In genomic region chr9:22054076-22054475, GRCh38 we compare ENCODE assay signal across 18 cellular contexts. TPM values are rescaled to one million over a fixed set of nuclear protein-coding genes. Genes with fewer than 3 reads are reported as not detected.
A peak's percentile ranks its signal among the peaks of the same experiment; 100 is the strongest.
DNase-seq lines count a peak whose midpoint lies in the region; ATAC-seq and TF ChIP-seq lines count a peak whose summit lies in the region.
"Had no signal": no experiment of that assay in that cellular context is flagged by ENCODE, and none has a peak within 500 bp of the region (broad histone marks: within the 10 kb centered on the region; RNA-seq: fewer than 3 reads in every experiment).

No MANE protein-coding gene starts in this region.

- in situ Hi-C loops in brain microvascular endothelial cell (cut with HindIII; ENCODE audit: low pct_ligation_motif_present, low sequenced_read_pairs) = no loop called here

- CTCF ChIA-PET in Calu3 (lab: Charles Lee) = interaction anchor here (1.1 kb wide), 1 partner anchor 190 kb away, joined by 7 read pairs; no protein-coding TSS in a partner anchor

- peaks cover 31% of the 10 kb centered on the region for H3K36me3 Mint-ChIP-seq in activated naive CD8-positive, alpha-beta T cell treated with anti-CD3 and anti-CD28 coated beads, Interleukin-2, amount 10 ng/mL, durations not matched to agents 7 days and 5 days
- no peaks in the 10 kb centered on the region for H3K36me3 Mint-ChIP-seq in activated naive CD8-positive, alpha-beta T cell treated with anti-CD3 and anti-CD28 coated beads for 36 hours
- H3K36me3 Mint-ChIP-seq in Calu3 (ENCODE audit: insufficient read depth, unreplicated experiment) = no peaks in the 10 kb centered on the region
- H3K36me3 Mint-ChIP-seq: CD4-positive, CD25-positive, alpha-beta regulatory T cell had no signal

- H3K27me3 ChIP-seq in RWPE2 (ENCODE audit: insufficient read depth, poor library complexity, severe bottlenecking) (no peaks in the 10 kb centered on the region), brain microvascular endothelial cell (replicated peaks) (no peaks in the 10 kb centered on the region)
- H3K27me3 ChIP-seq: BLaER1 treated with 17β-estradiol and CSF1 and Interleukin-3, amounts not matched to agents 10 nM and 100 nM had no signal

- intact Hi-C loops in Calu3 (cut with micrococcal nuclease; ENCODE audit: unreplicated experiment) = loop anchor here (5.0 kb wide), 2 partner anchors 33 to 68 kb away; no protein-coding TSS in a partner anchor

- peak overlapping the region; percentile 90 for H3K27ac Mint-ChIP-seq in activated naive CD8-positive, alpha-beta T cell treated with anti-CD3 and anti-CD28 coated beads, Interleukin-2, amount 10 ng/mL, durations not matched to agents 7 days and 5 days
- no peak overlapping the region for H3K27ac Mint-ChIP-seq in activated naive CD8-positive, alpha-beta T cell treated with anti-CD3 and anti-CD28 coated beads for 36 hours
- no peak overlapping the region for H3K27ac Mint-ChIP-seq in Calu3 (ENCODE audit: unreplicated experiment)
- H3K27ac Mint-ChIP-seq: CD4-positive, CD25-positive, alpha-beta regulatory T cell; HFFc6 had no signal

- peaks cover 56% of the 10 kb centered on the region for H3K4me1 Mint-ChIP-seq in activated naive CD8-positive, alpha-beta T cell treated with anti-CD3 and anti-CD28 coated beads, Interleukin-2, amount 10 ng/mL, durations not matched to agents 7 days and 5 days
- peaks cover 36% of the 10 kb centered on the region for H3K4me1 Mint-ChIP-seq in activated naive CD8-positive, alpha-beta T cell treated with anti-CD3 and anti-CD28 coated beads for 36 hours
- H3K4me1 Mint-ChIP-seq in Calu3 (ENCODE audit: low read depth, unreplicated experiment) = peaks cover 22% of the 10 kb centered on the region

- TF ChIP-seq CTCF in RWPE2 (IDR thresholded peaks at IDR 0.05; ENCODE audit: poor library complexity, severe bottlenecking) (no peak), brain microvascular endothelial cell (IDR thresholded peaks at IDR 0.05; ENCODE audit: low read depth, low read length, missing control alignments) (no peak), Calu3 (IDR thresholded peaks at IDR 0.05; ENCODE audit: unreplicated experiment) (no peak), GM20000 (IDR thresholded peaks at IDR 0.05; ENCODE audit: extremely low read depth, missing control alignments) (no peak)

- peaks cover 33% of the 10 kb centered on the region for H3K4me1 ChIP-seq in RWPE2 (ENCODE audit: insufficient read depth, poor library complexity, severe bottlenecking)

- H3K9me3 ChIP-seq in RWPE2 (ENCODE audit: severe bottlenecking) = no peaks in the 10 kb centered on the region
- H3K9me3 ChIP-seq: HAP-1 had no signal

- H3K4me3 Mint-ChIP-seq in activated naive CD8-positive, alpha-beta T cell treated with anti-CD3 and anti-CD28 coated beads, Interleukin-2, amount 10 ng/mL, durations not matched to agents 7 days and 5 days = no peak overlapping the region
- no peak overlapping the region for H3K4me3 Mint-ChIP-seq in activated naive CD8-positive, alpha-beta T cell treated with anti-CD3 and anti-CD28 coated beads for 36 hours
- H3K4me3 Mint-ChIP-seq in Calu3 (ENCODE audit: low read depth, unreplicated experiment) = no peak overlapping the region
- H3K4me3 Mint-ChIP-seq: HFFc6 had no signal

- H3K27ac ChIP-seq in RWPE2 (ENCODE audit: poor library complexity, severe bottlenecking) = peak overlapping the region; percentile 68
- peak overlapping the region; percentile 96 for H3K27ac ChIP-seq in brain microvascular endothelial cell
- H3K27ac ChIP-seq: BLaER1 treated with 17β-estradiol and CSF1 and Interleukin-3, amounts not matched to agents 10 nM and 100 nM had no signal

- ATAC-seq in activated naive CD8-positive, alpha-beta T cell treated with anti-CD3 and anti-CD28 coated beads, Interleukin-2, amount 10 ng/mL, durations not matched to agents 7 days and 5 days (ENCODE audit: low read depth) = no peak
- ATAC-seq in RWPE2 (ENCODE audit: low read depth) = no peak
- ATAC-seq: HepG2 had no signal

- POLR2A ChIA-PET in activated naive CD8-positive, alpha-beta T cell treated with anti-CD3 and anti-CD28 coated beads, Interleukin-2, amount 10 ng/mL, durations not matched to agents 7 days and 5 days (lab: Charles Lee) = interaction anchor here (1.2 to 2.6 kb wide), 6 partner anchors 11 to 65 kb away, joined by 3 to 16 read pairs (median 10); partner anchors contain the start of genes CDKN2A and CDKN2B-AS1

- H3K36me3 ChIP-seq in RWPE2 (ENCODE audit: low read depth) (peaks cover 33% of the 10 kb centered on the region), brain microvascular endothelial cell (replicated peaks) (no peaks in the 10 kb centered on the region)

- H3K27me3 Mint-ChIP-seq in activated naive CD8-positive, alpha-beta T cell treated with anti-CD3 and anti-CD28 coated beads, Interleukin-2, amount 10 ng/mL, durations not matched to agents 7 days and 5 days = no peaks in the 10 kb centered on the region
- H3K27me3 Mint-ChIP-seq in activated naive CD8-positive, alpha-beta T cell treated with anti-CD3 and anti-CD28 coated beads for 36 hours = peaks cover 3% of the 10 kb centered on the region
- H3K27me3 Mint-ChIP-seq in Calu3 (ENCODE audit: unreplicated experiment) = no peaks in the 10 kb centered on the region
- H3K27me3 Mint-ChIP-seq: CD4-positive, CD25-positive, alpha-beta regulatory T cell had no signal

- H3K4me3 ChIP-seq in RWPE2 (ENCODE audit: severe bottlenecking) (no peak overlapping the region), brain microvascular endothelial cell (ENCODE audit: low read depth, low read length) (no peak overlapping the region)
- H3K4me3 ChIP-seq: BLaER1 treated with 17β-estradiol and CSF1 and Interleukin-3, amounts not matched to agents 10 nM and 100 nM; HAP-1 had no signal

- no TSS peak for BruUV-seq in Calu3 (replicated peaks; lab: Mats Ljungman, UMichigan)

- DNase-seq in activated naive CD8-positive, alpha-beta T cell treated with anti-CD3 and anti-CD28 coated beads, Interleukin-2, amount 10 ng/mL, durations not matched to agents 7 days and 5 days = no peak
- no peak for DNase-seq in activated naive CD8-positive, alpha-beta T cell treated with anti-CD3 and anti-CD28 coated beads for 36 hours
- DNase-seq in RWPE2 (ENCODE audit: low spot score) (no peak), brain microvascular endothelial cell (peak; percentile 76), Calu3 (no peak), HuH-7 (ENCODE audit: low spot score) (no peak), GM20000 (ENCODE audit: low spot score) (no peak), inferior parietal cortex (ENCODE audit: extremely low spot score) (no peak)
- DNase-seq: 8988T; ACHN; CD4-positive, CD25-positive, alpha-beta regulatory T cell; DMS 273 treated with DMSO at 0.1 percent for 48 hours; HFFc6 had no signal

- H3K9me3 Mint-ChIP-seq in activated naive CD8-positive, alpha-beta T cell treated with anti-CD3 and anti-CD28 coated beads, Interleukin-2, amount 10 ng/mL, durations not matched to agents 7 days and 5 days = peaks cover 4% of the 10 kb centered on the region
- no peaks in the 10 kb centered on the region for H3K9me3 Mint-ChIP-seq in activated naive CD8-positive, alpha-beta T cell treated with anti-CD3 and anti-CD28 coated beads for 36 hours
- no peaks in the 10 kb centered on the region for H3K9me3 Mint-ChIP-seq in Calu3 (ENCODE audit: low read depth, unreplicated experiment)
- H3K9me3 Mint-ChIP-seq: CD4-positive, CD25-positive, alpha-beta regulatory T cell; HFFc6 had no signal

RNA-seq across cellular contexts. Expression of gene CDKN2B, which starts 45.0 kb away (rescaled TPM):
- 1 to 10 TPM; 1.4 to 2.1 TPM for total RNA-seq in activated naive CD8-positive, alpha-beta T cell treated with anti-CD3 and anti-CD28 coated beads, Interleukin-2, amount 10 ng/mL, durations not matched to agents 7 days and 5 days
- not detected for total RNA-seq in activated naive CD8-positive, alpha-beta T cell treated with anti-CD3 and anti-CD28 coated beads for 36 hours
- total RNA-seq in Calu3 (2022) = 30.4 and 35.2 TPM in 2 replicates
- total RNA-seq: Daoy had no signal

RNA-seq across cellular contexts. Expression of gene CDKN2B-AS1, which starts 59.5 kb away (rescaled TPM):
- 1 to 10 TPM; 3.7 to 5.1 TPM for total RNA-seq in activated naive CD8-positive, alpha-beta T cell treated with anti-CD3 and anti-CD28 coated beads, Interleukin-2, amount 10 ng/mL, durations not matched to agents 7 days and 5 days
- total RNA-seq in activated naive CD8-positive, alpha-beta T cell treated with anti-CD3 and anti-CD28 coated beads for 36 hours = under 1 TPM in 1 of 2 experiments, not detected in 1; 0.10 TPM
- total RNA-seq in Calu3 (2022) = 8.9 and 10.5 TPM in 2 replicates
- total RNA-seq: Daoy, H1 had no signal

RNA-seq across cellular contexts. Expression of gene CDKN2A, which starts 59.9 kb away (rescaled TPM):
- 10 to 100 TPM; 19.3 to 20.4 TPM for total RNA-seq in activated naive CD8-positive, alpha-beta T cell treated with anti-CD3 and anti-CD28 coated beads, Interleukin-2, amount 10 ng/mL, durations not matched to agents 7 days and 5 days
- total RNA-seq in activated naive CD8-positive, alpha-beta T cell treated with anti-CD3 and anti-CD28 coated beads for 36 hours = 1 to 10 TPM in 1 of 2 experiments, under 1 TPM in 1; 0.97 to 1.5 TPM
- 257 and 284 TPM in 2 replicates for total RNA-seq in Calu3 (2022)
- total RNA-seq: Daoy had no signal

Comparison
In these comparisons a context has a peak if more than half of its experiments do, and no peak if none do; other contexts are left out.
1. RNA of gene CDKN2B, which starts 45.0 kb away (total RNA-seq): 30.4 to 35.2 TPM in Calu3; 1.4 to 2.1 TPM in activated naive CD8-positive, alpha-beta T cell treated with anti-CD3 and anti-CD28 coated beads, Interleukin-2, amount 10 ng/mL, durations not matched to agents 7 days and 5 days and not detected in activated naive CD8-positive, alpha-beta T cell treated with anti-CD3 and anti-CD28 coated beads for 36 hours; every median in the first group is over 10 times any median in the second.
2. RNA of gene CDKN2A, which starts 59.9 kb away (total RNA-seq): 257 to 284 TPM in Calu3; 19.3 to 20.4 TPM in activated naive CD8-positive, alpha-beta T cell treated with anti-CD3 and anti-CD28 coated beads, Interleukin-2, amount 10 ng/mL, durations not matched to agents 7 days and 5 days and 0.97 to 1.5 TPM in activated naive CD8-positive, alpha-beta T cell treated with anti-CD3 and anti-CD28 coated beads for 36 hours; every median in the first group is over 10 times any median in the second.